In the genomic region with DNA sequence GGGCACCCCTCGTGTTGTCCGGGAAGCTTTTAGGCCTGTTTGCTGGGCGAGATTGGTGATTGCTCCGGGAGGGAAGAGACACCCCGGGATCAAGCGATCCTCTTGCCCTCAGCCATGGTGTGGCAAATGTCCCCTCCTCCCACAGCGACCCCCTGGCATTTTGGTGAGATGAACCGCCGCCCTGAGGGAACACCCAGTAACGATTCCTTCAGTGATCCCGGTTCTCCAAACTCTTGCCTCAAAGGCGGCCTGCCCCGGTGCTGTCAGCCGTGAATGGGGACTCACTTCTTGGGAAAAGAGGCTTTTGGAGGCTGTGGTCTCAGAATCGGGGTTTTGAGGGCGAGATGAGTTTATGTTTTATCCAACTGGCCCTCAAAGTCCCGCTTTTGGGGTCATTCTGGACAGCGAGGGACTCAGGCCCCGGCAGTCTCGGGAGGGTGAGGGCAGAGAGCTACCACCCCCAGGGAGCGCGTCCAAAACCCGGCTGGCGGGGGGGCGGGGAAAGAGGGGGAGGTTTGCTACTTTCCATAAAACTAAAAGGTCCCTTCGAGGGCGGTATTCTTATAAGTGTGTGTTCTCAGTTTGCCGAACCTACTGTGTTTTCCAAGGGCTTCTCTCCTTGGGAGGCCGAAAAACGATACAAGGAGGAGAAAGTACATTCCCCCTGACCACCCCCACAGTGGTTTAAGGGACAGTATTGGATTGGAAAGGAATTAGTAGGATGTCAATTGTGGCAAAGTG, we compare ENCODE assay signal across 9 cellular contexts.
DNase-seq lines count a peak whose midpoint lies in the region; ATAC-seq and TF ChIP-seq lines count a peak whose summit lies in the region.
"Had no signal": no experiment of that assay in that cellular context is flagged by ENCODE, and none has a peak within 500 bp of the region (broad histone marks: within the 10 kb centered on the region; RNA-seq: fewer than 3 reads in every experiment).

No MANE protein-coding gene starts in this region.

- intact Hi-C loops in dorsolateral prefrontal cortex (cut with DNase I), result loop anchor here (5.0 to 10.0 kb wide), 3 partner anchors 91 to 223 kb away; no protein-coding TSS in a partner anchor

- H3K9me3 Mint-ChIP-seq in naive B cell, result no peaks in the 10 kb centered on the region
- H3K9me3 Mint-ChIP-seq: T-helper 1 cell treated with Interleukin-12 subunit alpha and Interleukin-12 subunit beta and Interleukin-4 antibody, amounts not matched to agents 30 μg/mL and 1 μg/mL, for 36 hours had no signal

- no peaks in the 10 kb centered on the region for H3K27me3 ChIP-seq in BJ (ENCODE audit: control insufficient read depth, insufficient read depth, low read length)
- no peaks in the 10 kb centered on the region for H3K27me3 ChIP-seq in KMS-11 (ENCODE audit: insufficient read depth, low read depth)
- H3K27me3 ChIP-seq in dorsolateral prefrontal cortex, result no peaks in the 10 kb centered on the region

- peaks cover 41% of the 10 kb centered on the region for H3K4me1 ChIP-seq in KMS-11 (ENCODE audit: low read depth, poor library complexity, severe bottlenecking)

- H3K36me3 ChIP-seq in BJ (ENCODE audit: control insufficient read depth, insufficient read depth, low read length), result no peaks in the 10 kb centered on the region
- no peaks in the 10 kb centered on the region for H3K36me3 ChIP-seq in KMS-11 (ENCODE audit: insufficient read depth)

- DNase-seq in BJ (ENCODE audit: low read depth) (no peak), dorsolateral prefrontal cortex (no peak), naive B cell (no peak), epidermal melanocyte (ENCODE audit: insufficient read length, low spot score) (no peak), T1000 (lab: John Stamatoyannopoulos, UW) (no peak)
- no peak for DNase-seq in stimulated activated CD4-positive, alpha-beta T cell treated with anti-CD3 and anti-CD28 coated beads, Interleukin-4, amount 100 ng/mL, for 1 hour

- no peak for ATAC-seq in naive B cell (ENCODE audit: low read depth in 2 of 2)
- ATAC-seq in HG03432 (IDR thresholded peaks at IDR 0.05; ENCODE audit: unreplicated experiment), result no peak

- TF ChIP-seq CTCF in BJ (IDR thresholded peaks at IDR 0.05; ENCODE audit: insufficient read depth, low read depth, low read length) (no peak), KMS-11 (conservative IDR thresholded peaks at IDR 0.05; ENCODE audit: low read depth, low read length) (no peak), dorsolateral prefrontal cortex (IDR thresholded peaks at IDR 0.05 in 54 of 56, conservative IDR thresholded peaks at IDR 0.05 in 2 of 56; ENCODE audit: low read depth in 1 of 56, partially characterized antibody in 56 of 56) (no peak)

- H3K4me3 Mint-ChIP-seq in naive B cell, result peak overlapping the region; percentile 71 to 91 (median 84)

- H3K4me2 ChIP-seq in KMS-11, result peak overlapping the region; percentile 85

- no peak overlapping the region for H2AFZ ChIP-seq in KMS-11 (ENCODE audit: low read depth)

- H3K4me3 ChIP-seq in BJ (ENCODE audit: low read depth, low read length) (peak overlapping the region; percentile 89), KMS-11 (IDR thresholded peaks at IDR 0.05; ENCODE audit: insufficient read depth, low read depth, low read length) (no peak overlapping the region), dorsolateral prefrontal cortex (peak overlapping the region; percentile 53 to 93 (median 85))

- H3K4me1 Mint-ChIP-seq in naive B cell, result peaks cover 12 to 27% (median 17%) of the 10 kb centered on the region in 3 donors

- H3K27ac ChIP-seq in KMS-11 (peak overlapping the region; percentile 81), dorsolateral prefrontal cortex (peak overlapping the region in 15 of 59 donors; percentile 1 to 90 (median 47))

- CTCF ChIA-PET in BJ (lab: Yijun Ruan, JAX), result interaction anchor here (1.4 kb wide), 1 partner anchor 20 kb away, joined by 4 read pairs; no protein-coding TSS in a partner anchor

- POLR2A ChIA-PET in BJ (lab: Charles Lee), result interaction anchor here (1.0 kb wide), 1 partner anchor 15 kb away, joined by 3 read pairs; no protein-coding TSS in a partner anchor

- peak overlapping the region; percentile 91 for H3K9ac ChIP-seq in KMS-11

- H3K27me3 Mint-ChIP-seq in naive B cell, result peaks cover 15 to 60% (median 18%) of the 10 kb centered on the region in 3 donors

- H3K36me3 Mint-ChIP-seq in naive B cell, result no peaks in the 10 kb centered on the region

- no peaks in the 10 kb centered on the region for H4K20me1 ChIP-seq in KMS-11 (ENCODE audit: insufficient read depth)

- H3K79me2 ChIP-seq in KMS-11 (ENCODE audit: insufficient read depth, low read depth), result peaks cover 67% of the 10 kb centered on the region

- H3K27ac Mint-ChIP-seq in naive B cell, result peak overlapping the region in 1 of 6 donors; percentile 38
- H3K27ac Mint-ChIP-seq: T-helper 1 cell treated with Interleukin-12 subunit alpha and Interleukin-12 subunit beta and Interleukin-4 antibody, amounts not matched to agents 30 μg/mL and 1 μg/mL, for 36 hours had no signal
